ENCODE assay signal across 10 cellular contexts in genomic region chr20:35901678-35902544, GRCh38. TPM values are rescaled to one million over a fixed set of nuclear protein-coding genes. Genes with fewer than 3 reads are reported as not detected.
DNase-seq lines count a peak whose midpoint lies in the region; FAIRE-seq and TF ChIP-seq lines count a peak whose summit lies in the region.
"Had no signal": no experiment of that assay in that cellular context is flagged by ENCODE, and none has a peak within 500 bp of the region (broad histone marks: within the 10 kb centered on the region; RNA-seq: fewer than 3 reads in every experiment).

No MANE protein-coding gene starts in this region.

- H3K4me2 ChIP-seq in PC-9 = peak overlapping the region; percentile 39
- no peak overlapping the region for H3K4me2 ChIP-seq in endothelial cell of umbilical vein (ENCODE audit: insufficient read depth, low read length)

- no peak overlapping the region for H3K4me3 ChIP-seq in PC-9
- H3K4me3 ChIP-seq in endothelial cell of umbilical vein (replicated peaks in 1 of 3; ENCODE audit: insufficient read depth in 1 of 3, low read depth in 1 of 3, low read length in 3 of 3) = no peak overlapping the region
- H3K4me3 ChIP-seq: upper lobe of right lung had no signal

- H2AFZ ChIP-seq in PC-9 (peak overlapping the region; percentile 58; the same call in 1 of the 2 replicates), endothelial cell of umbilical vein (ENCODE audit: low read depth, low read length) (no peak overlapping the region)

- no peaks in the 10 kb centered on the region for H3K27me3 ChIP-seq in PC-9 (ENCODE audit: insufficient read depth, low read depth)
- no peaks in the 10 kb centered on the region for H3K27me3 ChIP-seq in endothelial cell of umbilical vein (ENCODE audit: control insufficient read depth in 2 of 2, insufficient read depth in 2 of 2, low read length in 2 of 2)
- H3K27me3 ChIP-seq: upper lobe of right lung had no signal

- dilution Hi-C loops in endothelial cell of umbilical vein (cut with MboI; ENCODE audit: extremely low pct_ligation_motif_present, low sequenced_read_pairs) = no loop called here

- H3K9me3 ChIP-seq in PC-9 (ENCODE audit: insufficient read depth, low read depth) (no peaks in the 10 kb centered on the region), endothelial cell of umbilical vein (replicated peaks; ENCODE audit: control insufficient read depth, insufficient read depth, low read length) (no peaks in the 10 kb centered on the region)
- H3K9me3 ChIP-seq: upper lobe of right lung had no signal

- CTCF ChIA-PET in PC-9 (lab: Charles Lee) = interaction anchor here (0.6 kb wide), 2 partner anchors 13 to 31 kb away, joined by 3 to 4 read pairs; no protein-coding TSS in a partner anchor
- CTCF ChIA-PET in endothelial cell of umbilical vein (lab: Charles Lee) = interaction anchor here (0.6 to 1.3 kb wide), 4 partner anchors 10 to 52 kb away, joined by 3 to 7 read pairs (median 3); partner anchors contain the start of gene SCAND1

- DNase-seq in GF-D8 (lab: John Stamatoyannopoulos, UW) (peak; percentile 16), PC-9 (peak; percentile 35 to 63), endothelial cell of umbilical vein (ENCODE audit: low read depth, low spot score) (peak; percentile 65), progenitor cell of endocrine pancreas (ENCODE audit: low spot score, unreplicated experiment) (no peak), DMS79 (lab: John Stamatoyannopoulos, UW) (no peak), NCI-H1930 (lab: John Stamatoyannopoulos, UW) (no peak), NCI-H1105 treated with DMSO at 0.1 percent for 48 hours (lab: John Stamatoyannopoulos, UW) (no peak), NCI-H1092 (lab: John Stamatoyannopoulos, UW) (no peak)
- DNase-seq: effector CD4-positive, alpha-beta T cell; upper lobe of right lung had no signal

- no peaks in the 10 kb centered on the region for H4K20me1 ChIP-seq in PC-9 (ENCODE audit: insufficient read depth)
- H4K20me1 ChIP-seq in endothelial cell of umbilical vein (replicated peaks; ENCODE audit: control insufficient read depth, extremely low read depth, insufficient read depth, low read length) = no peaks in the 10 kb centered on the region

- H3K4me1 Mint-ChIP-seq in progenitor cell of endocrine pancreas (ENCODE audit: low read depth) = peaks cover 7% of the 10 kb centered on the region

- H3K27ac ChIP-seq in PC-9 (peak overlapping the region; percentile 76), endothelial cell of umbilical vein (ENCODE audit: insufficient read depth, low read depth, low read length) (peak overlapping the region; percentile 40)
- H3K27ac ChIP-seq: upper lobe of right lung had no signal

- H3K27ac Mint-ChIP-seq in progenitor cell of endocrine pancreas = peak overlapping the region; percentile 4

- H3K9ac ChIP-seq in endothelial cell of umbilical vein (replicated peaks; ENCODE audit: extremely low read depth, insufficient read depth, low read length) = no peak overlapping the region

- FAIRE-seq in endothelial cell of umbilical vein (lab: Jason Lieb, UNC) = peak; percentile 84

- H3F3A ChIP-seq in PC-9 (ENCODE audit: insufficient read depth, low read depth) = peaks cover 17% of the 10 kb centered on the region

- intact Hi-C loops in PC-9 (cut with micrococcal nuclease; ENCODE audit: unreplicated experiment) = no loop called here
- intact Hi-C loops in endothelial cell of umbilical vein (cut with micrococcal nuclease) = no loop called here

- H3K4me3 Mint-ChIP-seq in progenitor cell of endocrine pancreas (ENCODE audit: low read depth) = no peak overlapping the region

- TF ChIP-seq POLR2A in endothelial cell of umbilical vein (IDR thresholded peaks at IDR 0.05; ENCODE audit: low read depth, low read length) = no peak

- H3K9me2 ChIP-seq in PC-9 (ENCODE audit: insufficient read depth) = no peaks in the 10 kb centered on the region

- peaks cover 22% of the 10 kb centered on the region for H3K4me1 ChIP-seq in PC-9 (replicated peaks; ENCODE audit: insufficient read depth)
- peaks cover 10% of the 10 kb centered on the region for H3K4me1 ChIP-seq in endothelial cell of umbilical vein (ENCODE audit: control insufficient read depth, extremely low read depth, insufficient read depth, low read length)
- H3K4me1 ChIP-seq: upper lobe of right lung had no signal

- TF ChIP-seq CTCF in PC-9 (conservative IDR thresholded peaks at IDR 0.05) (no peak), endothelial cell of umbilical vein (IDR thresholded peaks at IDR 0.05; ENCODE audit: extremely low read depth in 1 of 2, insufficient read depth in 1 of 2, low read depth in 1 of 2, low read length in 2 of 2) (no peak), progenitor cell of endocrine pancreas (IDR thresholded peaks at IDR 0.05; ENCODE audit: unreplicated experiment) (no peak)

- BruUV-seq in PC-9 (replicated peaks; lab: Mats Ljungman, UMichigan) (TSS peak; percentile 49), endothelial cell of umbilical vein (replicated peaks; lab: Mats Ljungman, UMichigan) (no TSS peak)

- H3K79me2 ChIP-seq in PC-9 (ENCODE audit: low read depth) = no peaks in the 10 kb centered on the region
- H3K79me2 ChIP-seq in endothelial cell of umbilical vein (ENCODE audit: control insufficient read depth, insufficient read depth, low read length) = no peaks in the 10 kb centered on the region

- peaks cover 1% of the 10 kb centered on the region for H3K36me3 Mint-ChIP-seq in progenitor cell of endocrine pancreas (ENCODE audit: insufficient read depth)

- POLR2A ChIA-PET in PC-9 (lab: Charles Lee; ENCODE audit: unreplicated experiment) (interaction anchor here (0.6 kb wide), 2 partner anchors 173 to 1078 kb away, joined by 4 to 7 read pairs; no protein-coding TSS in a partner anchor), endothelial cell of umbilical vein (lab: Charles Lee) (interaction anchor here (0.5 to 0.6 kb wide), 3 partner anchors 108 to 171 kb away, joined by 3 to 4 read pairs (median 3); no protein-coding TSS in a partner anchor)

- no peaks in the 10 kb centered on the region for H3K9me3 Mint-ChIP-seq in progenitor cell of endocrine pancreas (ENCODE audit: low read depth)

- no peaks in the 10 kb centered on the region for H3K36me3 ChIP-seq in PC-9 (ENCODE audit: low read depth)
- peaks cover 0 to 8% of the 10 kb centered on the region in 2 experiments for H3K36me3 ChIP-seq in endothelial cell of umbilical vein (ENCODE audit: control insufficient read depth in 2 of 2, extremely low read depth in 1 of 2, insufficient read depth in 2 of 2, low read length in 2 of 2)

- no peaks in the 10 kb centered on the region for H3K9me1 ChIP-seq in endothelial cell of umbilical vein (replicated peaks; ENCODE audit: control insufficient read depth, extremely low read depth, insufficient read depth, low read length)

- no peaks in the 10 kb centered on the region for H3K27me3 Mint-ChIP-seq in progenitor cell of endocrine pancreas

TF ChIP-seq in endothelial cell of umbilical vein, 7 proteins besides CTCF, POLR2A, EP300 and RAD21:
- TF ChIP-seq POLR2AphosphoS5 (IDR thresholded peaks at IDR 0.05; ENCODE audit: insufficient read depth, low read depth, low read length) (no peak), MYC (IDR thresholded peaks at IDR 0.05; ENCODE audit: low read depth, low read length) (no peak), EZH2 (IDR thresholded peaks at IDR 0.05; ENCODE audit: borderline replicate concordance, low read depth, low read length, severe bottlenecking) (no peak), GATA2 (IDR thresholded peaks at IDR 0.05; ENCODE audit: insufficient read depth, insufficient read length, low read depth, low read length) (no peak), JUN (IDR thresholded peaks at IDR 0.05; ENCODE audit: borderline replicate concordance, insufficient read depth, insufficient read length, low read depth) (peak; percentile 43), FOS (IDR thresholded peaks at IDR 0.05; ENCODE audit: borderline replicate concordance, insufficient read depth, low read length) (peak; percentile 85)
- TF ChIP-seq, protein P1, sequence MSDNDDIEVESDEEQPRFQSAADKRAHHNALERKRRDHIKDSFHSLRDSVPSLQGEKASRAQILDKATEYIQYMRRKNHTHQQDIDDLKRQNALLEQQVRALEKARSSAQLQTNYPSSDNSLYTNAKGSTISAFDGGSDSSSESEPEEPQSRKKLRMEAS (IDR thresholded peaks at IDR 0.05; ENCODE audit: insufficient read depth, insufficient read length) = no peak

RNA-seq across cellular contexts. Expression of gene SCAND1, which starts 52.4 kb away (rescaled TPM):
- total RNA-seq in PC-9 (2021) (56.6 and 95.0 TPM in 2 replicates), endothelial cell of umbilical vein (83.1 and 83.5 TPM in 2 replicates), progenitor cell of endocrine pancreas (73.5 and 73.8 TPM in 2 replicates)
- 85.7 and 139 TPM in 2 replicates for polyA plus RNA-seq in endothelial cell of umbilical vein
- 32.7 and 52.1 TPM in 2 replicates for polyA plus RNA-seq in endothelial cell of umbilical vein (2011; cell fraction: cytosol; rRNA removed)
- polyA plus RNA-seq in endothelial cell of umbilical vein (2011; cell fraction: nucleus; rRNA removed) = 14.6 and 25.1 TPM in 2 replicates
- 17.1 and 24.7 TPM in 2 replicates for polyA plus RNA-seq in endothelial cell of umbilical vein (2012)
- 8.0 and 9.1 TPM in 2 replicates for polyA minus RNA-seq in endothelial cell of umbilical vein
- polyA minus RNA-seq in endothelial cell of umbilical vein (2011; cell fraction: cytosol; rRNA and poly(A)+ RNA removed) = 31.0 TPM
- 5.4 and 12.6 TPM in 2 replicates for polyA minus RNA-seq in endothelial cell of umbilical vein (2011; cell fraction: nucleus; rRNA and poly(A)+ RNA removed)

Comparison
In these comparisons a context has a peak if more than half of its experiments do, and no peak if none do; other contexts are left out.
1. DNase-seq: peak in GF-D8 (single experiment), PC-9 (2 of 2) and endothelial cell of umbilical vein (single experiment); none in progenitor cell of endocrine pancreas (single experiment), DMS79 (single experiment), NCI-H1930 (0 of 2), NCI-H1105 treated with DMSO at 0.1 percent for 48 hours (single experiment) and NCI-H1092 (single experiment).